ENCODE assay signal across 13 cellular contexts in the genomic region with DNA sequence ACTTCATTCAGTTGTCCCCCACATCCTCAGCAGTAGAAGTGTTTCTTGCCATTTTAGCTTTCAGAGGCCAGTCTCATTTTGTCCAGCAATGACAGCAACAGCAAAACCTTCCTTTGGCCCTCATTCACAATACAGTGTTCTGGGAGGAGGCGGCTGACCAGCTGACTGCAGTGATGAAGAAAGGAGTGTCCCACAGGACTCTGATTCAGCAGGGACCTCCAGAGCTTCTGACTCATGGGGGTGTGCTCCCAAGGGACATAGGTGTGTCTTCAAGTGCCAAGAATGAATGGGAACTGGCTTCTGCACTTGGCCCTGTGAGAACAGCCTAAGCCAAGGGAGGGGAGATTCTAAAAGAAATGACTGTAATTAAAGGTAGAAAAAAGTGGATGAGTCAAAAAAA.
A peak's percentile ranks its signal among the peaks of the same experiment; 100 is the strongest.
DNase-seq lines count a peak whose midpoint lies in the region; ATAC-seq and TF ChIP-seq lines count a peak whose summit lies in the region.
"Had no signal": no experiment of that assay in that cellular context is flagged by ENCODE, and none has a peak within 500 bp of the region (broad histone marks: within the 10 kb centered on the region; RNA-seq: fewer than 3 reads in every experiment).

No MANE protein-coding gene starts in this region.

- H3K27ac ChIP-seq in neutrophil: peak overlapping the region; percentile 51
- H3K27ac ChIP-seq: C4-2B, lower lobe of right lung had no signal

- H3K27me3 ChIP-seq in neutrophil: no peaks in the 10 kb centered on the region

- intact Hi-C loops in posterior vena cava (cut with DNase I): no loop called here

- no peaks in the 10 kb centered on the region for H3K9me3 ChIP-seq in neutrophil
- H3K9me3 ChIP-seq: lower lobe of right lung had no signal

- H3K4me1 ChIP-seq in neutrophil (ENCODE audit: control insufficient read depth in 1 of 2, insufficient read depth in 1 of 2, low read depth in 1 of 2, low read length in 1 of 2): peaks cover 5 to 14% of the 10 kb centered on the region in 2 experiments
- H3K4me1 ChIP-seq: lower lobe of right lung had no signal

- H3K4me3 ChIP-seq in epithelial cell of proximal tubule (ENCODE audit: low read depth, low read length): no peak overlapping the region
- no peak overlapping the region for H3K4me3 ChIP-seq in neutrophil (ENCODE audit: low read depth in 1 of 2, low read length in 1 of 2)
- H3K4me3 ChIP-seq: lower lobe of right lung had no signal

- peaks cover 92% of the 10 kb centered on the region for H3K36me3 ChIP-seq in neutrophil
- H3K36me3 ChIP-seq: lower lobe of right lung had no signal

- DNase-seq in EH (ENCODE audit: low read depth) (peak; percentile 78), RKO (ENCODE audit: low spot score) (peak; percentile 30), epithelial cell of proximal tubule (ENCODE audit: low read depth) (peak; percentile 44), posterior vena cava (ENCODE audit: low spot score) (no peak)
- DNase-seq: activated CD4-positive, alpha-beta T cell treated with anti-CD3 and anti-CD28 coated beads for 4 hours; lower lobe of right lung; NCI-H146; occipital lobe had no signal

- TF ChIP-seq CTCF in epithelial cell of proximal tubule (conservative IDR thresholded peaks at IDR 0.05; ENCODE audit: low read depth, low read length): no peak
- TF ChIP-seq CTCF in neutrophil (IDR thresholded peaks at IDR 0.05): no peak

- no peak for ATAC-seq in HG03442 (IDR thresholded peaks at IDR 0.05; ENCODE audit: unreplicated experiment)
- no peak for ATAC-seq in HG03139 (IDR thresholded peaks at IDR 0.05; ENCODE audit: unreplicated experiment)
- ATAC-seq in HG03521 (IDR thresholded peaks at IDR 0.05; ENCODE audit: unreplicated experiment): no peak
